Comparison of ENCODE assay signal across 13 cellular contexts in the genomic region with DNA sequence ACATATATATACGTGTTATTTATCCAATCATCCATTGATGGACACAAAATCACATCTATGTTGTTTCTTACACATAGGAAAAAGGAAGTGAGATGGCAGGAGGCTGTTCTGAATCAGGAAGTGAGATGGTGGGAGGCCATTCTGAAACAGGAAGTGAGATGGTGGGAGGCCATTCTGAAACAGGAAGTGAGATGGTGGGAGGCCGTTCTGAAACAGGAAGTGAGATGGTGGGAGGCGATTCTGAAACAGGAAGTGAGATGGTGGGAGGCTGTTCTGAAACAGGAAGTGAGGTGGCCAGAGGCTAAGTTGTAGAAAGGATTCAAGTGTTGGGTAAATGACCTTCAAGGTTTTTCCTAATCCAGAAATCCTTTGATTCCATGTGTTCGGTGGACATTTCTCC.
A peak's percentile ranks its signal among the peaks of the same experiment; 100 is the strongest.
DNase-seq lines count a peak whose midpoint lies in the region; ATAC-seq and TF ChIP-seq lines count a peak whose summit lies in the region.
"Had no signal": no experiment of that assay in that cellular context is flagged by ENCODE, and none has a peak within 500 bp of the region (broad histone marks: within the 10 kb centered on the region; RNA-seq: fewer than 3 reads in every experiment).

No MANE protein-coding gene starts in this region.

- WGBS in endodermal cell (ENCODE audit: insufficient coverage in 1 of 2, insufficient read length in 1 of 2), 2 experiments: 95 to 96% methylated on average over 2 to 3 of the region's 4 CpGs

- no peaks in the 10 kb centered on the region for H3K36me3 ChIP-seq in endodermal cell (ENCODE audit: control insufficient read depth, insufficient read depth, low read length)
- no peaks in the 10 kb centered on the region for H3K36me3 ChIP-seq in WERI-Rb-1
- H3K36me3 ChIP-seq: sigmoid colon had no signal

- no peak overlapping the region for H3K27ac ChIP-seq in endodermal cell (ENCODE audit: low read depth, low read length)
- no peak overlapping the region for H3K27ac ChIP-seq in WERI-Rb-1
- H3K27ac ChIP-seq: dorsolateral prefrontal cortex, foreskin keratinocyte, sigmoid colon had no signal

- no peak overlapping the region for H3K27ac Mint-ChIP-seq in endodermal cell

- no peak overlapping the region for H3K4me3 Mint-ChIP-seq in endodermal cell

- H3K27me3 Mint-ChIP-seq in endodermal cell (ENCODE audit: insufficient read depth): no peaks in the 10 kb centered on the region

- ATAC-seq in HG02852 (IDR thresholded peaks at IDR 0.05; ENCODE audit: unreplicated experiment) (no peak), HG03045 (IDR thresholded peaks at IDR 0.05; ENCODE audit: unreplicated experiment) (no peak)
- ATAC-seq: foreskin keratinocyte had no signal

- peaks cover 20% of the 10 kb centered on the region for H3K4me1 Mint-ChIP-seq in endodermal cell

- no peak overlapping the region for H3K4me3 ChIP-seq in Jurkat, Clone E6-1 (ENCODE audit: low read length)
- H3K4me3 ChIP-seq in endodermal cell (ENCODE audit: low read length): peak overlapping the region; percentile 22
- no peak overlapping the region for H3K4me3 ChIP-seq in WERI-Rb-1 (ENCODE audit: low read depth, low read length)
- H3K4me3 ChIP-seq: dorsolateral prefrontal cortex, sigmoid colon had no signal

- no peak overlapping the region for H3K9ac ChIP-seq in endodermal cell (ENCODE audit: extremely low read depth, low read length, poor library complexity, severe bottlenecking)

- peak; percentile 65 for DNase-seq in CD1c-positive myeloid dendritic cell (ENCODE audit: extremely low spot score)
- DNase-seq in Jurkat, Clone E6-1 (ENCODE audit: low read depth, low spot score): peak; percentile 9
- peak; percentile 3 for DNase-seq in RPMI7951 (ENCODE audit: low read depth)
- no peak for DNase-seq in endodermal cell
- no peak for DNase-seq in glomerular visceral epithelial cell (ENCODE audit: extremely low spot score)
- no peak for DNase-seq in WERI-Rb-1
- DNase-seq: amniotic stem cell, dorsolateral prefrontal cortex, foreskin keratinocyte, NCI-H524 treated with DMSO at 0.1 percent for 48 hours, sigmoid colon had no signal

- H3K9me3 ChIP-seq in endodermal cell (ENCODE audit: control insufficient read depth, low read length) (peaks cover 17% of the 10 kb centered on the region), WERI-Rb-1 (ENCODE audit: severe bottlenecking) (peaks cover 4% of the 10 kb centered on the region)

- H3K36me3 Mint-ChIP-seq in endodermal cell (ENCODE audit: low read depth): no peaks in the 10 kb centered on the region

- peaks cover 9% of the 10 kb centered on the region for H3K9me3 Mint-ChIP-seq in endodermal cell

- TF ChIP-seq CTCF in endodermal cell (conservative IDR thresholded peaks at IDR 0.05) (no peak), WERI-Rb-1 (IDR thresholded peaks at IDR 0.05; ENCODE audit: low read depth, low read length) (no peak)

- H3K4me1 ChIP-seq in endodermal cell (ENCODE audit: control insufficient read depth, insufficient read depth, low read length): peaks cover 6% of the 10 kb centered on the region
- H3K4me1 ChIP-seq: foreskin keratinocyte, sigmoid colon had no signal

- H3K27me3 ChIP-seq in endodermal cell (ENCODE audit: control insufficient read depth, insufficient read depth, low read length, poor library complexity, severe bottlenecking): no peaks in the 10 kb centered on the region
- no peaks in the 10 kb centered on the region for H3K27me3 ChIP-seq in WERI-Rb-1 (ENCODE audit: insufficient read depth, low read depth, severe bottlenecking)
- H3K27me3 ChIP-seq: dorsolateral prefrontal cortex, foreskin keratinocyte had no signal

Comparison
In these comparisons a context has a peak if more than half of its experiments do, and no peak if none do; other contexts are left out.
1. DNase-seq: peak in CD1c-positive myeloid dendritic cell (single experiment), Jurkat, Clone E6-1 (single experiment) and RPMI7951 (single experiment); none in endodermal cell (single experiment), glomerular visceral epithelial cell (single experiment) and WERI-Rb-1 (single experiment).